Comparison of ENCODE assay signal across 1 cellular context in genomic region chr2:234189786-234190185, GRCh38.
TF ChIP-seq lines count a peak whose summit lies in the region.

No MANE protein-coding gene starts in this region.

TF ChIP-seq in GM23338, 12 proteins besides CTCF, POLR2A, EP300 and RAD21 (continued from another document):
- TF ChIP-seq ZNF462 (CRISPR knock-in tag; IDR thresholded peaks at IDR 0.05) (no peak), ZNF331 (CRISPR knock-in tag; IDR thresholded peaks at IDR 0.05; ENCODE audit: low read depth) (no peak), REST (IDR thresholded peaks at IDR 0.05; ENCODE audit: unreplicated experiment) (no peak), NANOG (IDR thresholded peaks at IDR 0.05; ENCODE audit: borderline replicate concordance) (no peak), POLR2AphosphoS5 (IDR thresholded peaks at IDR 0.05; ENCODE audit: low read depth) (no peak), EZH2phosphoT487 (IDR thresholded peaks at IDR 0.05; ENCODE audit: unreplicated experiment) (no peak), ETS1 (IDR thresholded peaks at IDR 0.05) (no peak), ZNF114 (CRISPR knock-in tag; IDR thresholded peaks at IDR 0.05) (no peak), JUNB (IDR thresholded peaks at IDR 0.05; ENCODE audit: unreplicated experiment) (no peak), EZH2 (IDR thresholded peaks at IDR 0.05; ENCODE audit: low read depth, unreplicated experiment) (no peak), CREB1 (CRISPR knock-in tag; IDR thresholded peaks at IDR 0.05; ENCODE audit: low read depth) (no peak)
